In genomic region chr7:155299539-155300202, GRCh38 we compare ENCODE assay signal across 8 cellular contexts. TPM values are rescaled to one million over a fixed set of nuclear protein-coding genes. Genes with fewer than 3 reads are reported as not detected.
DNase-seq lines count a peak whose midpoint lies in the region; ATAC-seq and TF ChIP-seq lines count a peak whose summit lies in the region.

No MANE protein-coding gene starts in this region.

- H3K4me3 ChIP-seq in MM.1S (ENCODE audit: low read length) = peak overlapping the region; percentile 79
- H3K4me3 ChIP-seq in brain microvascular endothelial cell (ENCODE audit: low read depth, low read length) = peak overlapping the region; percentile 98
- H3K4me3 ChIP-seq in uterus = peak overlapping the region in 1 of 2 donors; percentile 99

- H3K27me3 ChIP-seq in MM.1S (replicated peaks; ENCODE audit: insufficient read depth, low read length) = no peaks in the 10 kb centered on the region
- H3K27me3 ChIP-seq in brain microvascular endothelial cell (replicated peaks) = no peaks in the 10 kb centered on the region
- no peaks in the 10 kb centered on the region for H3K27me3 ChIP-seq in uterus

- in situ Hi-C loops in G401 (cut with HindIII; ENCODE audit: low sequenced_read_pairs) (no loop called here), brain microvascular endothelial cell (cut with HindIII; ENCODE audit: low pct_ligation_motif_present, low sequenced_read_pairs) (loop anchor here (5.0 kb wide), 1 partner anchor 107 kb away; no protein-coding TSS in a partner anchor)

- H3K9ac ChIP-seq in MM.1S (ENCODE audit: low read length) = peak overlapping the region; percentile 93

- no peaks in the 10 kb centered on the region for H3K9me2 ChIP-seq in MM.1S (replicated peaks; ENCODE audit: insufficient read depth, low read length)

- H3K36me3 ChIP-seq in MM.1S (replicated peaks; ENCODE audit: insufficient read depth, low read length) (peaks cover 38% of the 10 kb centered on the region), brain microvascular endothelial cell (replicated peaks) (peaks cover 15% of the 10 kb centered on the region), uterus (no peaks in the 10 kb centered on the region)

- TF ChIP-seq CTCF in MM.1S (IDR thresholded peaks at IDR 0.05; ENCODE audit: low read length) = no peak
- no peak for TF ChIP-seq CTCF in brain microvascular endothelial cell (IDR thresholded peaks at IDR 0.05; ENCODE audit: low read depth, low read length, missing control alignments)
- no peak for TF ChIP-seq CTCF in uterus (IDR thresholded peaks at IDR 0.05)

- peak; percentile 53 for DNase-seq in G401 (ENCODE audit: low spot score)
- DNase-seq in MM.1S = peak; percentile 50
- DNase-seq in brain microvascular endothelial cell = no peak
- DNase-seq in lung microvascular endothelial cell (ENCODE audit: low read depth in 2 of 2) = peak; percentile 58 to 68
- DNase-seq in uterus = no peak
- DNase-seq in hippocampal formation (lab: John Stamatoyannopoulos, UW) = no peak

- H3K79me2 ChIP-seq in MM.1S (ENCODE audit: low read length) = peaks cover 63% of the 10 kb centered on the region

- H3K9me3 ChIP-seq in MM.1S (replicated peaks; ENCODE audit: insufficient read depth, low read length) = no peaks in the 10 kb centered on the region
- H3K9me3 ChIP-seq in uterus = no peaks in the 10 kb centered on the region

- H2AFZ ChIP-seq in MM.1S (ENCODE audit: low read length) = no peak overlapping the region

- H3F3A ChIP-seq in MM.1S (ENCODE audit: insufficient read depth, low read length) = peaks cover 43% of the 10 kb centered on the region

- H3K4me1 ChIP-seq in MM.1S (ENCODE audit: low read length) (peaks cover 19% of the 10 kb centered on the region), uterus (no peaks in the 10 kb centered on the region)

- intact Hi-C loops in uterus (cut with DNase I; ENCODE audit: low total_unique reads) = loop anchor here (5.0 kb wide), 1 partner anchor 372 kb away; no protein-coding TSS in a partner anchor

- H3K27ac ChIP-seq in MM.1S (ENCODE audit: low read length) = peak overlapping the region; percentile 89
- H3K27ac ChIP-seq in brain microvascular endothelial cell = peak overlapping the region; percentile 85
- peak overlapping the region; percentile 92 for H3K27ac ChIP-seq in uterus

- no peak for TF ChIP-seq POLR2A in uterus (IDR thresholded peaks at IDR 0.05)

- H3K4me2 ChIP-seq in MM.1S (ENCODE audit: low read depth, low read length) = peak overlapping the region; percentile 80

- peaks cover 20% of the 10 kb centered on the region for H4K20me1 ChIP-seq in MM.1S (ENCODE audit: insufficient read depth, low read length)

- no peak for ATAC-seq in GM19035 (IDR thresholded peaks at IDR 0.05; ENCODE audit: unreplicated experiment)
- no peak for ATAC-seq in HG02610 (IDR thresholded peaks at IDR 0.05; ENCODE audit: unreplicated experiment)

RNA-seq across cellular contexts. Expression of gene INSIG1, which starts 2.0 kb away (rescaled TPM):
- 42.4 and 69.1 TPM in 2 replicates for total RNA-seq in G401 (2014; rRNA removed; shearing (Covaris generic))
- total RNA-seq in lung microvascular endothelial cell (42.1 and 66.5 TPM in 2 replicates), uterus (10 to 100 TPM; 11.0 to 46.6 (median 22.0) TPM)

Comparison
In these comparisons a context has a peak if more than half of its experiments do, and no peak if none do; other contexts are left out.
1. DNase-seq: peak in G401 (single experiment), MM.1S (single experiment) and lung microvascular endothelial cell (2 of 2); none in brain microvascular endothelial cell (single experiment), uterus (0 of 2) and hippocampal formation (0 of 2).
2. Peak in every context shown above with its lines, with median percentiles within 50 percentile points of each other: H3K27ac ChIP-seq.